Comparison of ENCODE assay signal across 17 cellular contexts in genomic region chr1:115682792-115683191, GRCh38. TPM values are rescaled to one million over a fixed set of nuclear protein-coding genes. Genes with fewer than 3 reads are reported as not detected.
DNase-seq lines count a peak whose midpoint lies in the region; ATAC-seq and TF ChIP-seq lines count a peak whose summit lies in the region.
"Had no signal": no experiment of that assay in that cellular context is flagged by ENCODE, and none has a peak within 500 bp of the region (broad histone marks: within the 10 kb centered on the region; RNA-seq: fewer than 3 reads in every experiment).

No MANE protein-coding gene starts in this region.

- peak; percentile 59 for ATAC-seq in activated T-helper 17 cell treated with anti-CD3 and anti-CD28 coated beads, Interleukin-2, amount 50 U/mL, for 72 hours (replicated peaks)
- no peak for ATAC-seq in stimulated activated effector memory CD8-positive, alpha-beta T cell treated with anti-CD3 and anti-CD28 coated beads, Interleukin-12 subunit alpha, Interleukin-12 subunit beta, amount 100 ng/mL, for 72 hours
- ATAC-seq in HG03280 (IDR thresholded peaks at IDR 0.05; ENCODE audit: unreplicated experiment) (no peak), GM18502 (IDR thresholded peaks at IDR 0.05; ENCODE audit: poor library complexity, unreplicated experiment) (no peak)
- ATAC-seq: CD8-positive, alpha-beta T cell had no signal

- no peak for TF ChIP-seq CTCF in Loucy (conservative IDR thresholded peaks at IDR 0.05; ENCODE audit: low read length)

- no peak overlapping the region for H2AFZ ChIP-seq in Loucy (ENCODE audit: low read length)
- H2AFZ ChIP-seq: GM23248 had no signal

- POLR2A ChIA-PET in activated CD4-positive, alpha-beta memory T cell treated with anti-CD3 and anti-CD28 coated beads, Interleukin-2, amount 10 ng/mL, durations not matched to agents 7 days and 5 days (lab: Charles Lee): no interaction called here
- POLR2A ChIA-PET in activated CD4-positive, alpha-beta memory T cell treated with anti-CD3 and anti-CD28 coated beads for 36 hours (lab: Charles Lee): no interaction called here

- no peaks in the 10 kb centered on the region for H3K9me2 ChIP-seq in Loucy (replicated peaks; ENCODE audit: low read depth, low read length)

- H3K4me1 ChIP-seq in Loucy (ENCODE audit: insufficient read depth, low read length, poor library complexity, severe bottlenecking): peaks cover 13% of the 10 kb centered on the region
- H3K4me1 ChIP-seq: Caco-2 had no signal

- H3K4me1 Mint-ChIP-seq in activated CD4-positive, alpha-beta memory T cell treated with anti-CD3 and anti-CD28 coated beads, Interleukin-2, amount 10 ng/mL, durations not matched to agents 7 days and 5 days: peaks cover 13% of the 10 kb centered on the region
- H3K4me1 Mint-ChIP-seq in activated CD4-positive, alpha-beta memory T cell treated with anti-CD3 and anti-CD28 coated beads for 36 hours (ENCODE audit: low read depth): no peaks in the 10 kb centered on the region
- H3K4me1 Mint-ChIP-seq in activated T-helper 17 cell treated with anti-CD3 and anti-CD28 coated beads, Interleukin-2, amount 50 U/mL, for 72 hours: no peaks in the 10 kb centered on the region
- peaks cover 5% of the 10 kb centered on the region for H3K4me1 Mint-ChIP-seq in stimulated activated effector memory CD8-positive, alpha-beta T cell treated with anti-CD3 and anti-CD28 coated beads, Interleukin-12 subunit alpha, Interleukin-12 subunit beta, amount 100 ng/mL, for 72 hours

- H3F3A ChIP-seq in Loucy (ENCODE audit: low read depth): no peaks in the 10 kb centered on the region

- H3K4me2 ChIP-seq in Loucy (ENCODE audit: low read depth, low read length, poor library complexity, severe bottlenecking): peak overlapping the region; percentile 4
- H3K4me2 ChIP-seq: BLaER1 had no signal

- peaks cover 37% of the 10 kb centered on the region for H3K79me2 ChIP-seq in Loucy (ENCODE audit: insufficient read depth, low read length)

- peaks cover 26% of the 10 kb centered on the region for H3K36me3 Mint-ChIP-seq in activated CD4-positive, alpha-beta memory T cell treated with anti-CD3 and anti-CD28 coated beads, Interleukin-2, amount 10 ng/mL, durations not matched to agents 7 days and 5 days (ENCODE audit: low read depth)
- no peaks in the 10 kb centered on the region for H3K36me3 Mint-ChIP-seq in activated CD4-positive, alpha-beta memory T cell treated with anti-CD3 and anti-CD28 coated beads for 36 hours
- peaks cover 7% of the 10 kb centered on the region for H3K36me3 Mint-ChIP-seq in activated T-helper 17 cell treated with anti-CD3 and anti-CD28 coated beads, Interleukin-2, amount 50 U/mL, for 72 hours (ENCODE audit: low read depth)
- H3K36me3 Mint-ChIP-seq in stimulated activated effector memory CD8-positive, alpha-beta T cell treated with anti-CD3 and anti-CD28 coated beads, Interleukin-12 subunit alpha, Interleukin-12 subunit beta, amount 100 ng/mL, for 72 hours: peaks cover 5% of the 10 kb centered on the region
- H3K36me3 Mint-ChIP-seq: CD8-positive, alpha-beta T cell had no signal

- H3K4me3 ChIP-seq in Loucy (ENCODE audit: low read length, poor library complexity, severe bottlenecking): no peak overlapping the region
- H3K4me3 ChIP-seq: BLaER1, GM23248 had no signal

- no peaks in the 10 kb centered on the region for H3K9me3 Mint-ChIP-seq in activated CD4-positive, alpha-beta memory T cell treated with anti-CD3 and anti-CD28 coated beads, Interleukin-2, amount 10 ng/mL, durations not matched to agents 7 days and 5 days
- H3K9me3 Mint-ChIP-seq in activated CD4-positive, alpha-beta memory T cell treated with anti-CD3 and anti-CD28 coated beads for 36 hours: no peaks in the 10 kb centered on the region
- no peaks in the 10 kb centered on the region for H3K9me3 Mint-ChIP-seq in activated T-helper 17 cell treated with anti-CD3 and anti-CD28 coated beads, Interleukin-2, amount 50 U/mL, for 72 hours
- H3K9me3 Mint-ChIP-seq in stimulated activated effector memory CD8-positive, alpha-beta T cell treated with anti-CD3 and anti-CD28 coated beads, Interleukin-12 subunit alpha, Interleukin-12 subunit beta, amount 100 ng/mL, for 72 hours: no peaks in the 10 kb centered on the region
- H3K9me3 Mint-ChIP-seq: CD8-positive, alpha-beta T cell had no signal

- no peak overlapping the region for H3K9ac ChIP-seq in Loucy (ENCODE audit: low read depth, low read length, poor library complexity, severe bottlenecking)
- H3K9ac ChIP-seq: BLaER1, GM23248 had no signal

- H3K4me3 Mint-ChIP-seq in activated CD4-positive, alpha-beta memory T cell treated with anti-CD3 and anti-CD28 coated beads, Interleukin-2, amount 10 ng/mL, durations not matched to agents 7 days and 5 days: no peak overlapping the region
- H3K4me3 Mint-ChIP-seq in activated CD4-positive, alpha-beta memory T cell treated with anti-CD3 and anti-CD28 coated beads for 36 hours: no peak overlapping the region
- no peak overlapping the region for H3K4me3 Mint-ChIP-seq in activated T-helper 17 cell treated with anti-CD3 and anti-CD28 coated beads, Interleukin-2, amount 50 U/mL, for 72 hours
- H3K4me3 Mint-ChIP-seq in stimulated activated effector memory CD8-positive, alpha-beta T cell treated with anti-CD3 and anti-CD28 coated beads, Interleukin-12 subunit alpha, Interleukin-12 subunit beta, amount 100 ng/mL, for 72 hours: no peak overlapping the region
- H3K4me3 Mint-ChIP-seq: B cell; CD4-positive, CD25-positive, alpha-beta regulatory T cell; CD8-positive, alpha-beta T cell had no signal

- H3K27ac Mint-ChIP-seq in activated CD4-positive, alpha-beta memory T cell treated with anti-CD3 and anti-CD28 coated beads, Interleukin-2, amount 10 ng/mL, durations not matched to agents 7 days and 5 days: peak overlapping the region; percentile 14
- H3K27ac Mint-ChIP-seq in activated CD4-positive, alpha-beta memory T cell treated with anti-CD3 and anti-CD28 coated beads for 36 hours: no peak overlapping the region
- no peak overlapping the region for H3K27ac Mint-ChIP-seq in activated T-helper 17 cell treated with anti-CD3 and anti-CD28 coated beads, Interleukin-2, amount 50 U/mL, for 72 hours
- H3K27ac Mint-ChIP-seq in stimulated activated effector memory CD8-positive, alpha-beta T cell treated with anti-CD3 and anti-CD28 coated beads, Interleukin-12 subunit alpha, Interleukin-12 subunit beta, amount 100 ng/mL, for 72 hours: peak overlapping the region; percentile 14
- H3K27ac Mint-ChIP-seq: B cell; CD8-positive, alpha-beta T cell had no signal

- peaks cover 82% of the 10 kb centered on the region for H3K36me3 ChIP-seq in Loucy (ENCODE audit: insufficient read depth, low read length)

- H4K20me1 ChIP-seq in Loucy (ENCODE audit: insufficient read depth, low read length, poor library complexity, severe bottlenecking): peaks cover 8% of the 10 kb centered on the region
- H4K20me1 ChIP-seq: BLaER1 had no signal

- no peaks in the 10 kb centered on the region for H3K9me3 ChIP-seq in Loucy (ENCODE audit: insufficient read depth, low read depth, low read length)
- H3K9me3 ChIP-seq: BLaER1, Caco-2 had no signal

- CTCF ChIA-PET in activated CD4-positive, alpha-beta memory T cell treated with anti-CD3 and anti-CD28 coated beads, Interleukin-2, amount 10 ng/mL, durations not matched to agents 7 days and 5 days (lab: Charles Lee): interaction anchor here (0.9 kb wide), 1 partner anchor 24 kb away, joined by 3 read pairs; no protein-coding TSS in a partner anchor
- CTCF ChIA-PET in activated CD4-positive, alpha-beta memory T cell treated with anti-CD3 and anti-CD28 coated beads for 36 hours (lab: Charles Lee): interaction anchor here (1.5 kb wide), 1 partner anchor 24 kb away, joined by 3 read pairs; no protein-coding TSS in a partner anchor

- intact Hi-C loops in activated CD4-positive, alpha-beta memory T cell treated with anti-CD3 and anti-CD28 coated beads for 36 hours (cut with micrococcal nuclease): loop anchor here (10.0 kb wide), 1 partner anchor 48 kb away; no protein-coding TSS in a partner anchor

- no peaks in the 10 kb centered on the region for H3K27me3 Mint-ChIP-seq in activated CD4-positive, alpha-beta memory T cell treated with anti-CD3 and anti-CD28 coated beads, Interleukin-2, amount 10 ng/mL, durations not matched to agents 7 days and 5 days
- no peaks in the 10 kb centered on the region for H3K27me3 Mint-ChIP-seq in activated CD4-positive, alpha-beta memory T cell treated with anti-CD3 and anti-CD28 coated beads for 36 hours
- H3K27me3 Mint-ChIP-seq in activated T-helper 17 cell treated with anti-CD3 and anti-CD28 coated beads, Interleukin-2, amount 50 U/mL, for 72 hours: no peaks in the 10 kb centered on the region
- H3K27me3 Mint-ChIP-seq: B cell; CD4-positive, CD25-positive, alpha-beta regulatory T cell had no signal

- no peaks in the 10 kb centered on the region for H3K27me3 ChIP-seq in Loucy (ENCODE audit: insufficient read depth, low read length, poor library complexity, severe bottlenecking)
- H3K27me3 ChIP-seq: BLaER1 had no signal

- DNase-seq in activated CD4-positive, alpha-beta memory T cell treated with anti-CD3 and anti-CD28 coated beads, Interleukin-2, amount 10 ng/mL, durations not matched to agents 7 days and 5 days: no peak
- DNase-seq in activated CD4-positive, alpha-beta memory T cell treated with anti-CD3 and anti-CD28 coated beads for 36 hours: no peak
- no peak for DNase-seq in stimulated activated effector memory CD8-positive, alpha-beta T cell treated with anti-CD3 and anti-CD28 coated beads, Interleukin-12 subunit alpha, Interleukin-12 subunit beta, amount 100 ng/mL, for 72 hours (ENCODE audit: low spot score in 2 of 2)
- DNase-seq: Caco-2; CD8-positive, alpha-beta T cell; DMS153; DND-41; GM23248; H7; HCEC 1CT had no signal

RNA-seq across cellular contexts. Expression of gene VANGL1, which starts 41.0 kb away (rescaled TPM):
- total RNA-seq in activated CD4-positive, alpha-beta memory T cell treated with anti-CD3 and anti-CD28 coated beads, Interleukin-2, amount 10 ng/mL, durations not matched to agents 7 days and 5 days: 10 to 100 TPM; 17.5 to 17.7 TPM
- total RNA-seq in activated CD4-positive, alpha-beta memory T cell treated with anti-CD3 and anti-CD28 coated beads for 36 hours: 1 to 10 TPM; 4.2 to 4.4 TPM
- total RNA-seq in activated T-helper 17 cell treated with anti-CD3 and anti-CD28 coated beads, Interleukin-2, amount 50 U/mL, for 72 hours: 1 to 10 TPM; 4.2 to 6.8 TPM

Comparison
In these comparisons a context has a peak if more than half of its experiments do, and no peak if none do; other contexts are left out.
1. H3K27ac Mint-ChIP-seq: peak in activated CD4-positive, alpha-beta memory T cell treated with anti-CD3 and anti-CD28 coated beads, Interleukin-2, amount 10 ng/mL, durations not matched to agents 7 days and 5 days (single experiment) and stimulated activated effector memory CD8-positive, alpha-beta T cell treated with anti-CD3 and anti-CD28 coated beads, Interleukin-12 subunit alpha, Interleukin-12 subunit beta, amount 100 ng/mL, for 72 hours (single experiment); none in activated CD4-positive, alpha-beta memory T cell treated with anti-CD3 and anti-CD28 coated beads for 36 hours (single experiment) and activated T-helper 17 cell treated with anti-CD3 and anti-CD28 coated beads, Interleukin-2, amount 50 U/mL, for 72 hours (single experiment).